ENCODE assay signal across 27 cellular contexts in genomic region chr12:26054383-26054782, GRCh38.
"Had no signal": no experiment of that assay in that cellular context is flagged by ENCODE, and none has a peak within 500 bp of the region (broad histone marks: within the 10 kb centered on the region; RNA-seq: fewer than 3 reads in every experiment).

No MANE protein-coding gene starts in this region.

- H3K4me1 ChIP-seq: Peyer's patch had no signal

- DNase-seq: activated CD4-positive, alpha-beta memory T cell treated with anti-CD3 and anti-CD28 coated beads for 36 hours; activated CD4-positive, alpha-beta T cell treated with anti-CD3 and anti-CD28 coated beads, Interleukin-2, amount 10 ng/mL, durations not matched to agents 24 days and 14 days; activated CD4-positive, CD25-positive, alpha-beta regulatory T cell treated with anti-CD3 and anti-CD28 coated beads, Interleukin-2, amount 50 U/mL, for 72 hours; activated CD8-positive, alpha-beta memory T cell treated with anti-CD3 and anti-CD28 coated beads for 24 hours; activated effector memory CD4-positive, alpha-beta T cell treated with anti-CD3 and anti-CD28 coated beads, Interleukin-2, amount 50 U/mL, for 16 hours; activated naive CD4-positive, alpha-beta T cell treated with Interleukin-2 at 50 U/mL for 16 hours; activated naive CD8-positive, alpha-beta T cell treated with anti-CD3 and anti-CD28 coated beads, Interleukin-2, amount 50 U/mL, for 24 hours; activated T-cell treated with anti-CD3 and anti-CD28 coated beads, Interleukin-2, amount 50 U/mL, for 4 hours; amniotic stem cell; MG63; MV-4-11; NCI-H1092 treated with DMSO at 0.1 percent for 48 hours; NCI-H1417 treated with DMSO at 0.1 percent for 48 hours; NCI-H1694; NCI-H2029 treated with DMSO at 0.1 percent for 48 hours; NCI-H2227 treated with DMSO at 0.1 percent for 48 hours; NCI-H446 treated with DMSO at 0.1 percent for 48 hours; NCI-H524 treated with DMSO at 0.1 percent for 48 hours; OCI-M1; Peyer's patch; Right ventricle myocardium superior; SW 1271 had no signal

- H3K36me3 ChIP-seq: MG63, Peyer's patch had no signal

- ATAC-seq: activated naive CD4-positive, alpha-beta T cell treated with anti-CD3 and anti-CD28 coated beads, Interleukin-2, amount 50 U/mL, for 72 hours; activated naive CD8-positive, alpha-beta T cell treated with anti-CD3 and anti-CD28 coated beads, Interleukin-2, amount 50 U/mL, for 24 hours; activated T-cell treated with anti-CD3 and anti-CD28 coated beads, Interleukin-2, amount 50 U/mL, for 4 hours; SK-N-SH treated with all-trans-retinoic acid at 6 μM for 48 hours had no signal

- FAIRE-seq: astrocyte had no signal

- H3K4me3 ChIP-seq: MG63, Peyer's patch, SJSA1 had no signal

- H3K27me3 ChIP-seq: MG63, Peyer's patch, SJSA1 had no signal

- H3K9me3 ChIP-seq: MG63, Peyer's patch, SJSA1 had no signal

- H3K27ac ChIP-seq: Peyer's patch, RWPE1, SJSA1 had no signal
